ENCODE assay signal across 10 cellular contexts in the genomic region with DNA sequence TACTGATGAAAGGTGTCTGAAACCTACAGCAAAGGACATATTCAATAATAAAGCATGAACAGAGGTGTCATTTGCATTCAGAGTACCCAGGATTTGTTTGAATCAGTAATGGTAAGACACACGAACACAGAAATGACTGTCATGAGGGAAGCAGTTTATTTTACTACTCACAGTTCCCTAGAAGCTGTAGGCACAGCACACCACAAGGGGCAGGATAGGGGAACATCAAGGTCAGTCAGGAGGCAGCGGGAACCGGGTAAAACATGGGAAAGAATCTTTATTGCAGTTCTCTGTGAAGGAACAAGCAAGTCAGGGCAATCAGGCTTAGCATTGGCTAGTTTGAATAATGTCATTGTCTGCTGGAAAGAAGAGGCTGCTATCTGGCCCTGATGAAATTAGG.
A peak's percentile ranks its signal among the peaks of the same experiment; 100 is the strongest.
DNase-seq lines count a peak whose midpoint lies in the region; FAIRE-seq and TF ChIP-seq lines count a peak whose summit lies in the region.
"Had no signal": no experiment of that assay in that cellular context is flagged by ENCODE, and none has a peak within 500 bp of the region (broad histone marks: within the 10 kb centered on the region; RNA-seq: fewer than 3 reads in every experiment).

No MANE protein-coding gene starts in this region.

- H3K27me3 ChIP-seq in HAP-1 (ENCODE audit: low read depth) = no peaks in the 10 kb centered on the region

- TF ChIP-seq CTCF in 22Rv1 (IDR thresholded peaks at IDR 0.05) (0 out of 2 replicates have a peak, but pooled peaks have one; percentile 25), GM12864 (IDR thresholded peaks at IDR 0.05; ENCODE audit: low read depth, low read length, missing control alignments) (peak; percentile 23), fibroblast of mammary gland (conservative IDR thresholded peaks at IDR 0.05; ENCODE audit: control insufficient read depth, insufficient read depth, low read depth, low read length) (peak; percentile 27)

- H3K4me3 ChIP-seq in GM12864 (ENCODE audit: low read depth, low read length) (no peak overlapping the region), fibroblast of mammary gland (ENCODE audit: control insufficient read depth, low read depth, low read length) (no peak overlapping the region), HAP-1 (no peak overlapping the region)
- H3K4me3 ChIP-seq: BLaER1, suprapubic skin had no signal

- H3K27ac ChIP-seq in 22Rv1 = no peak overlapping the region
- H3K27ac ChIP-seq: BLaER1, suprapubic skin had no signal

- FAIRE-seq in HTR-8/SVneo (lab: Jason Lieb, UNC) = no peak

- no peaks in the 10 kb centered on the region for H3K4me1 ChIP-seq in HAP-1
- H3K4me1 ChIP-seq: BLaER1 had no signal

- in situ Hi-C loops in HAP-1 (cut with MboI; ENCODE audit: low sequenced_read_pairs) = no loop called here

- no peaks in the 10 kb centered on the region for H3K36me3 ChIP-seq in HAP-1 (replicated peaks)
- H3K36me3 ChIP-seq: BLaER1, suprapubic skin had no signal

- H3K9me3 ChIP-seq in HAP-1 = no peaks in the 10 kb centered on the region
- H3K9me3 ChIP-seq: suprapubic skin had no signal

- DNase-seq in GM12864 (ENCODE audit: low read depth) (peak; percentile 7), NCI-H526 treated with DMSO at 0.1 percent for 48 hours (lab: John Stamatoyannopoulos, UW) (peak; percentile 58), fibroblast of mammary gland (ENCODE audit: low read depth) (peak; percentile 1), occipital lobe (lab: John Stamatoyannopoulos, UW) (no peak), HAP-1 (ENCODE audit: low spot score in 2 of 2) (no peak), HTR-8/SVneo (ENCODE audit: insufficient read length, low spot score) (no peak)
- DNase-seq in activated T-cell treated with anti-CD3 and anti-CD28 coated beads, Interleukin-2, amount 50 U/mL, for 1 hour = no peak

Comparison
In these comparisons a context has a peak if more than half of its experiments do, and no peak if none do; other contexts are left out.
1. DNase-seq: peak in GM12864 (single experiment), NCI-H526 treated with DMSO at 0.1 percent for 48 hours (single experiment) and fibroblast of mammary gland (single experiment); none in occipital lobe (single experiment), HAP-1 (0 of 2), activated T-cell treated with anti-CD3 and anti-CD28 coated beads, Interleukin-2, amount 50 U/mL, for 1 hour (single experiment) and HTR-8/SVneo (single experiment).
2. Peak in every context shown above with its lines, with median percentiles within 50 percentile points of each other: CTCF ChIP-seq.